Comparison of ENCODE assay signal across 10 cellular contexts in genomic region chr15:31367021-31367729, GRCh38. TPM values are rescaled to one million over a fixed set of nuclear protein-coding genes. Genes with fewer than 3 reads are reported as not detected.
DNase-seq lines count a peak whose midpoint lies in the region; ATAC-seq and TF ChIP-seq lines count a peak whose summit lies in the region.
"Had no signal": no experiment of that assay in that cellular context is flagged by ENCODE, and none has a peak within 500 bp of the region (broad histone marks: within the 10 kb centered on the region; RNA-seq: fewer than 3 reads in every experiment).

No MANE protein-coding gene starts in this region.

- H3K27ac Mint-ChIP-seq in CD4-positive, CD25-positive, alpha-beta regulatory T cell, result peak overlapping the region; percentile 92 to 97 (median 94)
- no peak overlapping the region for H3K27ac Mint-ChIP-seq in nephron progenitor cell

- H3K4me3 Mint-ChIP-seq in CD4-positive, CD25-positive, alpha-beta regulatory T cell, result peak overlapping the region; percentile 86 to 89 (median 87)
- H3K4me3 Mint-ChIP-seq in nephron progenitor cell, result no peak overlapping the region

- no peak for TF ChIP-seq CTCF in neutrophil (IDR thresholded peaks at IDR 0.05)
- no peak for TF ChIP-seq CTCF in nephron progenitor cell (IDR thresholded peaks at IDR 0.05)

- DNase-seq in CD4-positive, CD25-positive, alpha-beta regulatory T cell, result no peak
- DNase-seq in NCI-H510A (lab: John Stamatoyannopoulos, UW), result no peak
- DNase-seq in nephron progenitor cell, result no peak
- DNase-seq in NCI-H2227 (lab: John Stamatoyannopoulos, UW; ENCODE audit: unreplicated experiment), result no peak
- DNase-seq: activated CD8-positive, alpha-beta memory T cell treated with anti-CD3 and anti-CD28 coated beads, Interleukin-2, amount 50 U/mL, for 4 hours; stimulated activated naive CD4-positive, alpha-beta T cell had no signal

- H3K9me3 ChIP-seq in CD4-positive, CD25-positive, alpha-beta regulatory T cell (ENCODE audit: control insufficient read depth in 2 of 2, low read length in 2 of 2), result peaks cover 5% of the 10 kb centered on the region in 2 experiments
- peaks cover 5% of the 10 kb centered on the region for H3K9me3 ChIP-seq in KOPT-K1 (ENCODE audit: insufficient read depth, low read length, poor library complexity, severe bottlenecking)
- no peaks in the 10 kb centered on the region for H3K9me3 ChIP-seq in duodenal mucosa (ENCODE audit: control insufficient read depth in 1 of 2, low read length in 2 of 2)
- no peaks in the 10 kb centered on the region for H3K9me3 ChIP-seq in neutrophil

- H3K27me3 Mint-ChIP-seq in CD4-positive, CD25-positive, alpha-beta regulatory T cell, result peaks cover 4% of the 10 kb centered on the region
- peaks cover 5% of the 10 kb centered on the region for H3K27me3 Mint-ChIP-seq in nephron progenitor cell (ENCODE audit: low read depth, poor library complexity)

- H3K4me1 ChIP-seq in CD4-positive, CD25-positive, alpha-beta regulatory T cell (ENCODE audit: control insufficient read depth, insufficient read depth, low read length, poor library complexity, severe bottlenecking), result peaks cover 100% of the 10 kb centered on the region
- peaks cover 58 to 66% of the 10 kb centered on the region in 2 donors for H3K4me1 ChIP-seq in duodenal mucosa (ENCODE audit: control insufficient read depth in 1 of 2, insufficient read depth in 2 of 2, low read length in 2 of 2)
- peaks cover 71 to 75% of the 10 kb centered on the region in 2 experiments for H3K4me1 ChIP-seq in neutrophil (ENCODE audit: control insufficient read depth in 1 of 2, insufficient read depth in 1 of 2, low read depth in 1 of 2, low read length in 1 of 2)

- H3K36me3 Mint-ChIP-seq in CD4-positive, CD25-positive, alpha-beta regulatory T cell, result peaks cover 28% of the 10 kb centered on the region
- peaks cover 24% of the 10 kb centered on the region for H3K36me3 Mint-ChIP-seq in nephron progenitor cell (ENCODE audit: low read depth)

- H3K4me3 ChIP-seq in CD4-positive, CD25-positive, alpha-beta regulatory T cell (ENCODE audit: low read depth, low read length), result peak overlapping the region; percentile 11
- peak overlapping the region; percentile 6 to 32 for H3K4me3 ChIP-seq in duodenal mucosa (ENCODE audit: low read depth in 1 of 2, low read length in 2 of 2)
- peak overlapping the region in 1 of 2 experiments; percentile 21 for H3K4me3 ChIP-seq in neutrophil (ENCODE audit: low read depth in 1 of 2, low read length in 1 of 2)

- H3K36me3 ChIP-seq in CD4-positive, CD25-positive, alpha-beta regulatory T cell (ENCODE audit: control insufficient read depth, insufficient read depth, low read length), result peaks cover 6% of the 10 kb centered on the region
- peaks cover 5% of the 10 kb centered on the region; the same call in 1 of the 2 replicates for H3K36me3 ChIP-seq in KOPT-K1 (ENCODE audit: insufficient read depth, low read length)
- H3K36me3 ChIP-seq in duodenal mucosa (ENCODE audit: control insufficient read depth in 1 of 2, insufficient read depth in 2 of 2, low read length in 2 of 2), result peaks cover 0 to 4% of the 10 kb centered on the region in 2 donors
- peaks cover 11% of the 10 kb centered on the region for H3K36me3 ChIP-seq in neutrophil

- no peak for ATAC-seq in CD4-positive, CD25-positive, alpha-beta regulatory T cell (ENCODE audit: low read depth in 2 of 2)
- no peak for ATAC-seq in GM21576 (IDR thresholded peaks at IDR 0.05; ENCODE audit: unreplicated experiment)

- no peaks in the 10 kb centered on the region for H3K27me3 ChIP-seq in CD4-positive, CD25-positive, alpha-beta regulatory T cell (ENCODE audit: control insufficient read depth, insufficient read depth, low read length)
- H3K27me3 ChIP-seq in duodenal mucosa (ENCODE audit: control insufficient read depth in 1 of 2, insufficient read depth in 2 of 2, low read length in 2 of 2) (no peaks in the 10 kb centered on the region), neutrophil (no peaks in the 10 kb centered on the region)

- H3K9me3 Mint-ChIP-seq in CD4-positive, CD25-positive, alpha-beta regulatory T cell, result peaks cover 0 to 6% (median 0%) of the 10 kb centered on the region in 7 donors
- H3K9me3 Mint-ChIP-seq in nephron progenitor cell, result peaks cover 26% of the 10 kb centered on the region

- H3K27ac ChIP-seq in CD4-positive, CD25-positive, alpha-beta regulatory T cell (ENCODE audit: insufficient read depth, low read length, poor library complexity, severe bottlenecking), result peak overlapping the region; percentile 98
- H3K27ac ChIP-seq in KOPT-K1 (ENCODE audit: low read depth, low read length, poor library complexity, severe bottlenecking) (peak overlapping the region; percentile 98), duodenal mucosa (ENCODE audit: low read depth, low read length) (peak overlapping the region; percentile 60), neutrophil (peak overlapping the region; percentile 95)

- H3K9ac ChIP-seq in duodenal mucosa (ENCODE audit: low read depth in 1 of 2, low read length in 2 of 2), result peak overlapping the region; percentile 12 to 62

- H3K4me1 Mint-ChIP-seq in CD4-positive, CD25-positive, alpha-beta regulatory T cell, result peaks cover 22 to 98% (median 74%) of the 10 kb centered on the region in 4 donors
- H3K4me1 Mint-ChIP-seq in nephron progenitor cell, result peaks cover 70% of the 10 kb centered on the region

RNA-seq across cellular contexts. Expression of gene KLF13, which starts 40.5 kb away (rescaled TPM):
- 227 TPM for total RNA-seq in CD4-positive, CD25-positive, alpha-beta regulatory T cell
- 10 to 100 TPM; 36.3 to 52.1 (median 47.7) TPM for polyA plus RNA-seq in CD4-positive, CD25-positive, alpha-beta regulatory T cell
